In the genomic region with DNA sequence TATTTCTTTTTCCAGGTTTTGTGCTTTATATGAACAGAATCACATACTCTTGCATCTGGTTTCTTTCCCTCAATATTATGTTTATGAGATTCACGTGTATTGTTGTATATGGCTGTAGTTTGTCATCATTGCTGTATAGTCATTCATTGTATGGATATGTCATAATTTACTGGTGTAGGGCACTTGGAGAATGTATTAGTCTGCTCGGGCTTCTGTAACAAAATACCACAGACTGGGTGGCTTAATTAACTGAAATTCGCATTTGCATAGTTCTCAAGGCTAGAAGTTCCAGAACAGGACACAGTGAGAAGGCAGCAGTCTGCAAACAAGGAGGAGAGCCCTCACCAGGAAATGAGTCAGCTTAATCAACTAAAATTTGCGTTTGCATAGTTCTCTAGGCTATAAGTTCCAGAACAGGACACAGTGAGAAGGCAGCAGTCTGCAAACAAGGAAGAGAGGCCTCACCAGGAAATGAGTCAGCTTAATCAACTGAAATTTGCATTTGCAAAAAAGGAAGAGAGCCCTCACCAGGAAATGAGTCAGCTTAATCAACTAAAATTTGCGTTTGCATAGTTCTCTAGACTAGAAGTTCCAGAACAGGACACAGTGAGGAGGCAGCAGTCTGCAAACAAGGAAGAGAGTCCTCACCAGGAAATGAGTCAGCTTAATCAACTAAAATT, we compare ENCODE assay signal across 8 cellular contexts.
DNase-seq lines count a peak whose midpoint lies in the region; ATAC-seq and TF ChIP-seq lines count a peak whose summit lies in the region.
"Not testable (repeated sequence)": the region's sequence is repeated elsewhere in the genome, so short reads cannot be mapped to it uniquely, and the experiment has no call there.

No MANE protein-coding gene starts in this region.

- ATAC-seq in activated T-cell treated with anti-CD3 and anti-CD28 coated beads, Interleukin-2, amount 50 U/mL, for 72 hours (replicated peaks in 1 of 2) = peak in 1 of 2 donors; percentile 28
- ATAC-seq in memory B cell (ENCODE audit: low read depth); upper lobe of right lung: not testable (repeated sequence)

- not testable (repeated sequence) for H3K9me3 ChIP-seq in OCI-LY3 (ENCODE audit: insufficient read depth, low read length); upper lobe of right lung

- H3K27ac ChIP-seq in OCI-LY3 (ENCODE audit: low read length) (peak overlapping the region; percentile 56), upper lobe of right lung (peak overlapping the region; percentile 66)

- H3K4me1 Mint-ChIP-seq in Calu3 (ENCODE audit: low read depth, unreplicated experiment) (peaks cover 11% of the 10 kb centered on the region), chondrocyte (ENCODE audit: low read depth) (peaks cover 16% of the 10 kb centered on the region)
- peaks cover 20% of the 10 kb centered on the region for H3K4me1 Mint-ChIP-seq in T-helper 1 cell treated with Interleukin-12 subunit alpha and Interleukin-12 subunit beta and Interleukin-4 antibody, amounts not matched to agents 30 μg/mL and 1 μg/mL, for 36 hours (ENCODE audit: low read depth)
- peaks cover 16% of the 10 kb centered on the region for H3K4me1 Mint-ChIP-seq in activated T-cell treated with anti-CD3 and anti-CD28 coated beads, Interleukin-2, amount 50 U/mL, for 72 hours (ENCODE audit: low read depth)
- not testable (repeated sequence) for H3K4me1 Mint-ChIP-seq in memory B cell

- not testable (repeated sequence) for H3K27me3 ChIP-seq in OCI-LY3 (ENCODE audit: low read depth, low read length); upper lobe of right lung

- H3K4me3 ChIP-seq in Jurkat, Clone E6-1 (ENCODE audit: low read length); OCI-LY3 (ENCODE audit: low read length); upper lobe of right lung: not testable (repeated sequence)

- H3K4me3 Mint-ChIP-seq in Calu3 (ENCODE audit: low read depth, unreplicated experiment) = peak overlapping the region; percentile 13
- peak overlapping the region; percentile 45 for H3K4me3 Mint-ChIP-seq in T-helper 1 cell treated with Interleukin-12 subunit alpha and Interleukin-12 subunit beta and Interleukin-4 antibody, amounts not matched to agents 30 μg/mL and 1 μg/mL, for 36 hours
- H3K4me3 Mint-ChIP-seq in activated T-cell treated with anti-CD3 and anti-CD28 coated beads, Interleukin-2, amount 50 U/mL, for 72 hours = peak overlapping the region in 1 of 2 donors; percentile 20
- not testable (repeated sequence) for H3K4me3 Mint-ChIP-seq in chondrocyte (ENCODE audit: unreplicated experiment); memory B cell

- H3K79me2 ChIP-seq in OCI-LY3 (ENCODE audit: low read length) = not testable (repeated sequence)

- intact Hi-C loops in Calu3 (cut with micrococcal nuclease; ENCODE audit: unreplicated experiment); upper lobe of right lung (cut with DNase I): not testable (repeated sequence)

- not testable (repeated sequence) for H3K27me3 Mint-ChIP-seq in Calu3 (ENCODE audit: unreplicated experiment); T-helper 1 cell treated with Interleukin-12 subunit alpha and Interleukin-12 subunit beta and Interleukin-4 antibody, amounts not matched to agents 30 μg/mL and 1 μg/mL, for 36 hours (ENCODE audit: low read depth); activated T-cell treated with anti-CD3 and anti-CD28 coated beads, Interleukin-2, amount 50 U/mL, for 72 hours (ENCODE audit: low read depth); chondrocyte (ENCODE audit: low read depth); memory B cell

- not testable (repeated sequence) for TF ChIP-seq CTCF in Calu3 (IDR thresholded peaks at IDR 0.05; ENCODE audit: unreplicated experiment); OCI-LY3 (IDR thresholded peaks at IDR 0.05; ENCODE audit: low read depth, low read length); chondrocyte (IDR thresholded peaks at IDR 0.05); upper lobe of right lung (IDR thresholded peaks at IDR 0.05)

- CTCF ChIA-PET in Calu3 (lab: Charles Lee) = interaction anchor here (0.5 kb wide), 1 partner anchor 529 kb away, joined by 6 read pairs; no protein-coding TSS in a partner anchor

- not testable (repeated sequence) for H3K9ac ChIP-seq in OCI-LY3 (ENCODE audit: low read length)

- H2AFZ ChIP-seq in OCI-LY3 (ENCODE audit: low read depth, low read length) = not testable (repeated sequence)

- not testable (repeated sequence) for H3K4me2 ChIP-seq in OCI-LY3 (ENCODE audit: low read length)

- not testable (repeated sequence) for BruUV-seq in Calu3 (replicated peaks; lab: Mats Ljungman, UMichigan)

- peaks cover 16% of the 10 kb centered on the region for H3K4me1 ChIP-seq in OCI-LY3 (ENCODE audit: low read length)
- not testable (repeated sequence) for H3K4me1 ChIP-seq in upper lobe of right lung

- H3K9me3 Mint-ChIP-seq in Calu3 (ENCODE audit: low read depth, unreplicated experiment) (peaks cover 15% of the 10 kb centered on the region), memory B cell (peaks cover 10% of the 10 kb centered on the region)
- H3K9me3 Mint-ChIP-seq in T-helper 1 cell treated with Interleukin-12 subunit alpha and Interleukin-12 subunit beta and Interleukin-4 antibody, amounts not matched to agents 30 μg/mL and 1 μg/mL, for 36 hours = peaks cover 37% of the 10 kb centered on the region
- peaks cover 4 to 12% of the 10 kb centered on the region in 2 donors for H3K9me3 Mint-ChIP-seq in activated T-cell treated with anti-CD3 and anti-CD28 coated beads, Interleukin-2, amount 50 U/mL, for 72 hours
- H3K9me3 Mint-ChIP-seq in chondrocyte (ENCODE audit: low read depth) = not testable (repeated sequence)

- H3K27ac Mint-ChIP-seq in Calu3 (ENCODE audit: unreplicated experiment) (peak overlapping the region; percentile 95), chondrocyte (ENCODE audit: unreplicated experiment) (peak overlapping the region; percentile 78), memory B cell (peak overlapping the region; percentile 80)
- H3K27ac Mint-ChIP-seq in T-helper 1 cell treated with Interleukin-12 subunit alpha and Interleukin-12 subunit beta and Interleukin-4 antibody, amounts not matched to agents 30 μg/mL and 1 μg/mL, for 36 hours = peak overlapping the region; percentile 98
- peak overlapping the region; percentile 78 for H3K27ac Mint-ChIP-seq in activated T-cell treated with anti-CD3 and anti-CD28 coated beads, Interleukin-2, amount 50 U/mL, for 72 hours

- not testable (repeated sequence) for H4K20me1 ChIP-seq in OCI-LY3 (ENCODE audit: insufficient read depth, low read length)

- not testable (repeated sequence) for DNase-seq in Calu3; activated T-cell treated with anti-CD3 and anti-CD28 coated beads, Interleukin-2, amount 50 U/mL, for 72 hours; chondrocyte (ENCODE audit: low spot score); memory B cell (ENCODE audit: low spot score in 2 of 2); upper lobe of right lung
- peak; percentile 15 for DNase-seq in Jurkat, Clone E6-1 (ENCODE audit: low read depth, low spot score)

- H3K36me3 ChIP-seq in OCI-LY3 (replicated peaks; ENCODE audit: low read depth, low read length); upper lobe of right lung: not testable (repeated sequence)

- peaks cover 13% of the 10 kb centered on the region for H3K36me3 Mint-ChIP-seq in Calu3 (ENCODE audit: insufficient read depth, unreplicated experiment)
- H3K36me3 Mint-ChIP-seq in T-helper 1 cell treated with Interleukin-12 subunit alpha and Interleukin-12 subunit beta and Interleukin-4 antibody, amounts not matched to agents 30 μg/mL and 1 μg/mL, for 36 hours (ENCODE audit: low read depth) = peaks cover 26% of the 10 kb centered on the region
- peaks cover 9 to 12% of the 10 kb centered on the region in 2 donors for H3K36me3 Mint-ChIP-seq in activated T-cell treated with anti-CD3 and anti-CD28 coated beads, Interleukin-2, amount 50 U/mL, for 72 hours (ENCODE audit: insufficient read depth in 2 of 2)
- H3K36me3 Mint-ChIP-seq in chondrocyte (ENCODE audit: low read depth); memory B cell: not testable (repeated sequence)
